ENCODE assay signal across 1 cellular context in the genomic region with DNA sequence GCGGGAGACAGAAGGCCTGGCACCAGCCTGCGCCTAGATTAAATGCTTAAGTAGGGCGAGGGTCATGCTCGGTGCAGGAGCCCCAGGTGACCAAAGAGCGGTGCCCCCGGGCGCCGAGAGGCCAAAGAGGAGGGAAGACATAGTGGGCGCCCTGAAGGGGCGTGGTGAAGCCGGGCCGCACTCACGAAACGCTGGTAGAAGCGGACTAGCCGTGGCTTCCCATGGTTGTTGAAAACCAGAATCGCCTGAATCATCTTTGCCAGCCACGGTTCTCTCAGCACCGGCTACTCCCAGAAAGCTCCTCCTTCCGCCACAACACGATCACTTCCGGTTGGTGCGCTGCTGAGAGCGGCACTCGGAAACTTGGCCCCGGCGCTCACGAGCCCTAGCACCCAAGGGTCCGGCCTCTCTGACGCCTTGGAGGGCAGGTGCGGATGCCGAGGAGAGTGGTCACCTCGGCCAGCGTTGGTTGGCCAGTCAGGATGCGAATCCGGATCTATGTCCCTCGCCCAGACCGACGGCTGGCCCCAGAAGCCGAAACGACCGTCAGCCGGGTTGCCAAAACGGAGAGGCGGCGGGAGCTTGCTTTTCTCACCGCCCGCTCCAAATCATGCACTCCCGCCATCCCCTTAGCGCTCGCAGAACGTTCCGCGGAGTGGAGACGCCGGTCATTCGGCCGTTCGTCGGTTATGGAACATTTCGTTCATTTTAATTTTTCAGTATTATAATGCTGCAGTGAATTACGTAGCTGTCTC.
A peak's percentile ranks its signal among the peaks of the same experiment; 100 is the strongest.
TF ChIP-seq lines count a peak whose summit lies in the region.

A gene (minus strand): TSS at position 299 of the 755 bp plus-strand sequence. CDS start 45 bp downstream, at position 254.

TF ChIP-seq in K562, 482 proteins besides CTCF, POLR2A, EP300 and RAD21 (continued from another document):
- TF ChIP-seq RFX1 (IDR thresholded peaks at IDR 0.05): no peak
- TF ChIP-seq BDP1 (IDR thresholded peaks at IDR 0.05; ENCODE audit: insufficient read depth, insufficient read length): no peak
- TF ChIP-seq, protein P1, sequence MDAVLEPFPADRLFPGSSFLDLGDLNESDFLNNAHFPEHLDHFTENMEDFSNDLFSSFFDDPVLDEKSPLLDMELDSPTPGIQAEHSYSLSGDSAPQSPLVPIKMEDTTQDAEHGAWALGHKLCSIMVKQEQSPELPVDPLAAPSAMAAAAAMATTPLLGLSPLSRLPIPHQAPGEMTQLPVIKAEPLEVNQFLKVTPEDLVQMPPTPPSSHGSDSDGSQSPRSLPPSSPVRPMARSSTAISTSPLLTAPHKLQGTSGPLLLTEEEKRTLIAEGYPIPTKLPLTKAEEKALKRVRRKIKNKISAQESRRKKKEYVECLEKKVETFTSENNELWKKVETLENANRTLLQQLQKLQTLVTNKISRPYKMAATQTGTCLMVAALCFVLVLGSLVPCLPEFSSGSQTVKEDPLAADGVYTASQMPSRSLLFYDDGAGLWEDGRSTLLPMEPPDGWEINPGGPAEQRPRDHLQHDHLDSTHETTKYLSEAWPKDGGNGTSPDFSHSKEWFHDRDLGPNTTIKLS (IDR thresholded peaks at IDR 0.05; ENCODE audit: borderline replicate concordance, low read depth): peak; percentile 81; the same call in 1 of the 2 replicates
- TF ChIP-seq TRIM24 (IDR thresholded peaks at IDR 0.05): peak; percentile 16 to 99; a peak in 2 of 4 replicates
- no peak for TF ChIP-seq SRSF9 (IDR thresholded peaks at IDR 0.05; ENCODE audit: borderline replicate concordance, low read depth, low read length)
- TF ChIP-seq SRSF7 (optimal IDR thresholded peaks at IDR 0.05; ENCODE audit: low read depth, low read length): no peak
- no peak for TF ChIP-seq STAG1 (CRISPR knock-in tag; IDR thresholded peaks at IDR 0.05; ENCODE audit: borderline replicate concordance)
- TF ChIP-seq MXI1 (IDR thresholded peaks at IDR 0.05; ENCODE audit: low read depth, low read length): no peak
